ENCODE assay signal across 9 cellular contexts in genomic region chr12:68113644-68114043, GRCh38. TPM values are rescaled to one million over a fixed set of nuclear protein-coding genes. Genes with fewer than 3 reads are reported as not detected.
DNase-seq lines count a peak whose midpoint lies in the region; ATAC-seq, FAIRE-seq and TF ChIP-seq lines count a peak whose summit lies in the region.
"Had no signal": no experiment of that assay in that cellular context is flagged by ENCODE, and none has a peak within 500 bp of the region (broad histone marks: within the 10 kb centered on the region; RNA-seq: fewer than 3 reads in every experiment).

No MANE protein-coding gene starts in this region.

- H2BK15ac ChIP-seq in neuronal stem cell (ENCODE audit: low read length) = no peak overlapping the region

- no peaks in the 10 kb centered on the region for H4K20me1 ChIP-seq in neural progenitor cell (ENCODE audit: low read depth)

- WGBS in neuronal stem cell (ENCODE audit: extremely low coverage in 2 of 2, insufficient read length in 2 of 2, insufficient replicate concordance in 1 of 2), 2 donors = no CpG with 5 or more reads among the region's 1 CpG

- ATAC-seq in GM18858 (IDR thresholded peaks at IDR 0.05; ENCODE audit: unreplicated experiment) = no peak

- no peak overlapping the region for H3K4me3 Mint-ChIP-seq in neural progenitor cell
- H3K4me3 Mint-ChIP-seq: T-helper 1 cell treated with Interleukin-12 subunit alpha and Interleukin-12 subunit beta and Interleukin-4 antibody, amounts not matched to agents 30 μg/mL and 1 μg/mL, for 36 hours had no signal

- no peak overlapping the region for H2BK120ac ChIP-seq in neuronal stem cell (ENCODE audit: low read depth, low read length)

- no peaks in the 10 kb centered on the region for H3K36me3 Mint-ChIP-seq in neural progenitor cell

- TF ChIP-seq CTCF in neural progenitor cell (IDR thresholded peaks at IDR 0.05) = peak; percentile 48

- H3F3A ChIP-seq in neural progenitor cell (ENCODE audit: low read depth) = no peaks in the 10 kb centered on the region

- H3K9me3 ChIP-seq in neural progenitor cell (ENCODE audit: low read depth) (no peaks in the 10 kb centered on the region), neuronal stem cell (replicated peaks in 1 of 2; ENCODE audit: control insufficient read depth in 2 of 2, insufficient read depth in 1 of 2, low read depth in 1 of 2, low read length in 2 of 2) (no peaks in the 10 kb centered on the region)

- H2AFZ ChIP-seq in neural progenitor cell (replicated peaks) = no peak overlapping the region
- no peak overlapping the region for H2AFZ ChIP-seq in neuronal stem cell (ENCODE audit: low read length)

- DNase-seq in Daoy (ENCODE audit: low read depth) = peak; percentile 8
- DNase-seq in NAMALWA (ENCODE audit: low spot score) = peak; percentile 60
- peak; percentile 78 for DNase-seq in activated effector memory CD4-positive, alpha-beta T cell treated with anti-CD3 and anti-CD28 coated beads, Interleukin-2, amount 50 U/mL, for 16 hours
- DNase-seq in neural progenitor cell (ENCODE audit: low spot score) = peak; percentile 22
- no peak for DNase-seq in neuronal stem cell (ENCODE audit: low spot score)
- DNase-seq in GM19239 (ENCODE audit: insufficient read length, low spot score) = no peak
- DNase-seq in retina = no peak

- H3K4me1 ChIP-seq in neural progenitor cell = peaks cover 6% of the 10 kb centered on the region
- peaks cover 0 to 2% of the 10 kb centered on the region in 2 donors for H3K4me1 ChIP-seq in neuronal stem cell (ENCODE audit: control insufficient read depth in 2 of 2, insufficient read depth in 1 of 2, low read depth in 1 of 2, low read length in 2 of 2)

- H3K4me1 Mint-ChIP-seq in neural progenitor cell = peaks cover 8% of the 10 kb centered on the region

- no peak for FAIRE-seq in GM19239 (lab: Jason Lieb, UNC)

- H3K79me1 ChIP-seq in neuronal stem cell (ENCODE audit: low read depth, low read length) = no peaks in the 10 kb centered on the region

- H3K79me2 ChIP-seq in neural progenitor cell (ENCODE audit: low read depth) = no peaks in the 10 kb centered on the region

- H3K9me3 Mint-ChIP-seq in neural progenitor cell = no peaks in the 10 kb centered on the region

- no peak overlapping the region for H3K4me3 ChIP-seq in neural progenitor cell
- H3K4me3 ChIP-seq in neuronal stem cell (ENCODE audit: low read length in 2 of 2) = no peak overlapping the region

- no peak overlapping the region for H4K8ac ChIP-seq in neuronal stem cell (ENCODE audit: low read depth, low read length)

- H3K36me3 ChIP-seq in neural progenitor cell (no peaks in the 10 kb centered on the region), neuronal stem cell (replicated peaks in 1 of 2; ENCODE audit: control insufficient read depth in 2 of 2, insufficient read depth in 2 of 2, low read length in 2 of 2) (no peaks in the 10 kb centered on the region)

- no peak overlapping the region for H4K91ac ChIP-seq in neuronal stem cell (ENCODE audit: low read depth, low read length, poor library complexity)

- H2AK5ac ChIP-seq in neuronal stem cell (ENCODE audit: low read depth, low read length) = no peak overlapping the region

- H3K4me2 ChIP-seq in neural progenitor cell (no peak overlapping the region), neuronal stem cell (ENCODE audit: insufficient read depth, low read length, poor library complexity, severe bottlenecking) (no peak overlapping the region)

- H3K27me3 ChIP-seq in neural progenitor cell = no peaks in the 10 kb centered on the region
- H3K27me3 ChIP-seq in neuronal stem cell (ENCODE audit: control insufficient read depth in 3 of 3, insufficient read depth in 3 of 3, low read depth in 1 of 3, low read length in 3 of 3) = no peaks in the 10 kb centered on the region

- H3K18ac ChIP-seq in neuronal stem cell (ENCODE audit: low read length) = no peak overlapping the region

- H3K14ac ChIP-seq in neuronal stem cell (ENCODE audit: low read length) = no peak overlapping the region

- H3K9ac ChIP-seq in neural progenitor cell (no peak overlapping the region), neuronal stem cell (ENCODE audit: low read depth, low read length, poor library complexity) (no peak overlapping the region)

- no peak overlapping the region for H3K27ac ChIP-seq in neural progenitor cell
- no peak overlapping the region for H3K27ac ChIP-seq in neuronal stem cell (replicated peaks; ENCODE audit: low read length)

- H3K23ac ChIP-seq in neuronal stem cell (ENCODE audit: low read depth, low read length, poor library complexity) = no peak overlapping the region

- H3K27ac Mint-ChIP-seq in neural progenitor cell = no peak overlapping the region
- H3K27ac Mint-ChIP-seq: T-helper 1 cell treated with Interleukin-12 subunit alpha and Interleukin-12 subunit beta and Interleukin-4 antibody, amounts not matched to agents 30 μg/mL and 1 μg/mL, for 36 hours had no signal

- H3K4ac ChIP-seq in neuronal stem cell (ENCODE audit: low read length) = no peak overlapping the region

- H3K27me3 Mint-ChIP-seq in neural progenitor cell (ENCODE audit: insufficient read depth, low read depth) = no peaks in the 10 kb centered on the region

- no peak overlapping the region for H2BK12ac ChIP-seq in neuronal stem cell (ENCODE audit: low read length)

- no peak overlapping the region for H2BK5ac ChIP-seq in neuronal stem cell (ENCODE audit: low read length)

RNA-seq across cellular contexts. Expression of gene IFNG, which starts 45.9 kb away (rescaled TPM):
- total RNA-seq in Daoy (2014; rRNA removed; shearing (Covaris generic)) = not detected in 2 replicates
- total RNA-seq in neural progenitor cell (ENCODE audit: low replicate concordance) = not detected in 2 replicates
- not detected for polyA plus RNA-seq in neuronal stem cell (2013, experiment 1 of 2)
- not detected for polyA plus RNA-seq in neuronal stem cell (2013, experiment 2 of 2)

Comparison
In these comparisons a context has a peak if more than half of its experiments do, and no peak if none do; other contexts are left out.
1. DNase-seq: peak in Daoy (single experiment), NAMALWA (single experiment), activated effector memory CD4-positive, alpha-beta T cell treated with anti-CD3 and anti-CD28 coated beads, Interleukin-2, amount 50 U/mL, for 16 hours (single experiment) and neural progenitor cell (single experiment); none in neuronal stem cell (single experiment), GM19239 (single experiment) and retina (single experiment).